Comparison of ENCODE assay signal across 19 cellular contexts in genomic region chr4:127219247-127219646, GRCh38.
A peak's percentile ranks its signal among the peaks of the same experiment; 100 is the strongest.
DNase-seq lines count a peak whose midpoint lies in the region; ATAC-seq and TF ChIP-seq lines count a peak whose summit lies in the region.
"Had no signal": no experiment of that assay in that cellular context is flagged by ENCODE, and none has a peak within 500 bp of the region (broad histone marks: within the 10 kb centered on the region; RNA-seq: fewer than 3 reads in every experiment).

No MANE protein-coding gene starts in this region.

- no peaks in the 10 kb centered on the region for H3K9me3 ChIP-seq in thoracic aorta
- no peaks in the 10 kb centered on the region for H3K9me3 ChIP-seq in PC-3 (ENCODE audit: low read length)
- H3K9me3 ChIP-seq: A549, BLaER1 had no signal

- no peaks in the 10 kb centered on the region for H3K27me3 Mint-ChIP-seq in chondrocyte (ENCODE audit: low read depth)
- H3K27me3 Mint-ChIP-seq: CD4-positive, alpha-beta memory T cell had no signal

- no peak overlapping the region for H3K4me3 Mint-ChIP-seq in chondrocyte (ENCODE audit: unreplicated experiment)
- H3K4me3 Mint-ChIP-seq: CD14-positive monocyte; CD4-positive, alpha-beta memory T cell; GM23338 had no signal

- H3K36me3 Mint-ChIP-seq in chondrocyte (ENCODE audit: low read depth): peaks cover 2% of the 10 kb centered on the region
- H3K36me3 Mint-ChIP-seq: CD14-positive monocyte; CD4-positive, alpha-beta memory T cell had no signal

- ATAC-seq in thoracic aorta (ENCODE audit: insufficient number of reproducible peaks, low FRiP score, low read depth) (peak; percentile 60), PC-3 (no peak), HG03095 (IDR thresholded peaks at IDR 0.05; ENCODE audit: unreplicated experiment) (no peak)
- ATAC-seq: A549, GM23338 had no signal

- H2AFZ ChIP-seq in PC-3 (ENCODE audit: low read length): no peak overlapping the region
- H2AFZ ChIP-seq: GM23338 had no signal

- POLR2A ChIA-PET in PC-3 (lab: Charles Lee; ENCODE audit: unreplicated experiment): no interaction called here

- H3K27ac Mint-ChIP-seq in chondrocyte (ENCODE audit: unreplicated experiment): peak overlapping the region; percentile 62
- H3K27ac Mint-ChIP-seq: CD14-positive monocyte; CD4-positive, alpha-beta memory T cell; GM23338 had no signal

- no peak overlapping the region for H3K9ac ChIP-seq in PC-3 (ENCODE audit: low read length)
- H3K9ac ChIP-seq: BLaER1 had no signal

- H3K27me3 ChIP-seq in thoracic aorta (replicated peaks; ENCODE audit: insufficient read depth): no peaks in the 10 kb centered on the region
- H3K27me3 ChIP-seq in PC-3 (ENCODE audit: low read length): no peaks in the 10 kb centered on the region
- H3K27me3 ChIP-seq: BLaER1 had no signal

- no peak overlapping the region for H3K27ac ChIP-seq in thoracic aorta
- no peak overlapping the region for H3K27ac ChIP-seq in PC-3 (ENCODE audit: low read length)
- H3K27ac ChIP-seq: 22Rv1, A549, BLaER1, HL-60 had no signal

- no TSS peak for BruUV-seq in PC-3 (replicated peaks; lab: Mats Ljungman, UMichigan)

- H3K4me2 ChIP-seq in PC-3 (ENCODE audit: low read length): no peak overlapping the region
- H3K4me2 ChIP-seq: A549, BLaER1, GM23338 had no signal

- CTCF ChIA-PET in PC-3 (lab: Charles Lee): no interaction called here

- no peaks in the 10 kb centered on the region for H4K20me1 ChIP-seq in PC-3 (ENCODE audit: low read length)
- H4K20me1 ChIP-seq: BLaER1 had no signal

- H3K79me2 ChIP-seq in PC-3 (ENCODE audit: low read length): no peaks in the 10 kb centered on the region

- H3F3A ChIP-seq in PC-3 (ENCODE audit: low read length, unreplicated experiment): no peaks in the 10 kb centered on the region

- H3K4me3 ChIP-seq in thoracic aorta (no peak overlapping the region), PC-3 (ENCODE audit: low read length) (no peak overlapping the region)
- H3K4me3 ChIP-seq: A549, BLaER1, GM23338 had no signal

- H3K36me3 ChIP-seq in thoracic aorta (no peaks in the 10 kb centered on the region), PC-3 (ENCODE audit: low read depth, low read length) (no peaks in the 10 kb centered on the region)
- H3K36me3 ChIP-seq: BLaER1 had no signal

- intact Hi-C loops in PC-3 (cut with micrococcal nuclease): no loop called here

- peaks cover 11% of the 10 kb centered on the region for H3K9me3 Mint-ChIP-seq in chondrocyte (ENCODE audit: low read depth)

- peaks cover 43% of the 10 kb centered on the region for H3K4me1 Mint-ChIP-seq in chondrocyte (ENCODE audit: low read depth)
- H3K4me1 Mint-ChIP-seq: CD14-positive monocyte; CD4-positive, alpha-beta memory T cell; GM23338 had no signal

- no peaks in the 10 kb centered on the region for H3K9me2 ChIP-seq in PC-3 (replicated peaks; ENCODE audit: low read length)

- DNase-seq in Ammon's horn (ENCODE audit: low spot score) (peak; percentile 7), chondrocyte (ENCODE audit: low spot score) (no peak), fibroblast of peridontal ligament (ENCODE audit: extremely low read depth) (peak; percentile 63), thoracic aorta (ENCODE audit: low spot score) (no peak), PC-3 (no peak), mesenteric fat pad (ENCODE audit: low spot score) (no peak)
- DNase-seq: AML-193; CD4-positive, alpha-beta memory T cell; DMS153; DMS79; GDM1; HCEC 1CT had no signal

- TF ChIP-seq CTCF in chondrocyte (IDR thresholded peaks at IDR 0.05) (no peak), thoracic aorta (IDR thresholded peaks at IDR 0.05) (no peak), PC-3 (conservative IDR thresholded peaks at IDR 0.05; ENCODE audit: low read depth, low read length) (no peak)

- H3K4me1 ChIP-seq in thoracic aorta (ENCODE audit: control insufficient read depth in 1 of 2, low read depth in 2 of 2) (peaks cover 2 to 6% of the 10 kb centered on the region in 2 donors), PC-3 (ENCODE audit: insufficient read depth, low read length) (no peaks in the 10 kb centered on the region)
- H3K4me1 ChIP-seq: A549, BLaER1 had no signal

Comparison
In these comparisons a context has a peak if more than half of its experiments do, and no peak if none do; other contexts are left out.
1. DNase-seq: peak in Ammon's horn (single experiment) and fibroblast of peridontal ligament (single experiment); none in chondrocyte (single experiment), thoracic aorta (single experiment), PC-3 (single experiment) and mesenteric fat pad (single experiment).